8 cellular contexts compared by ENCODE assay signal in the genomic region with DNA sequence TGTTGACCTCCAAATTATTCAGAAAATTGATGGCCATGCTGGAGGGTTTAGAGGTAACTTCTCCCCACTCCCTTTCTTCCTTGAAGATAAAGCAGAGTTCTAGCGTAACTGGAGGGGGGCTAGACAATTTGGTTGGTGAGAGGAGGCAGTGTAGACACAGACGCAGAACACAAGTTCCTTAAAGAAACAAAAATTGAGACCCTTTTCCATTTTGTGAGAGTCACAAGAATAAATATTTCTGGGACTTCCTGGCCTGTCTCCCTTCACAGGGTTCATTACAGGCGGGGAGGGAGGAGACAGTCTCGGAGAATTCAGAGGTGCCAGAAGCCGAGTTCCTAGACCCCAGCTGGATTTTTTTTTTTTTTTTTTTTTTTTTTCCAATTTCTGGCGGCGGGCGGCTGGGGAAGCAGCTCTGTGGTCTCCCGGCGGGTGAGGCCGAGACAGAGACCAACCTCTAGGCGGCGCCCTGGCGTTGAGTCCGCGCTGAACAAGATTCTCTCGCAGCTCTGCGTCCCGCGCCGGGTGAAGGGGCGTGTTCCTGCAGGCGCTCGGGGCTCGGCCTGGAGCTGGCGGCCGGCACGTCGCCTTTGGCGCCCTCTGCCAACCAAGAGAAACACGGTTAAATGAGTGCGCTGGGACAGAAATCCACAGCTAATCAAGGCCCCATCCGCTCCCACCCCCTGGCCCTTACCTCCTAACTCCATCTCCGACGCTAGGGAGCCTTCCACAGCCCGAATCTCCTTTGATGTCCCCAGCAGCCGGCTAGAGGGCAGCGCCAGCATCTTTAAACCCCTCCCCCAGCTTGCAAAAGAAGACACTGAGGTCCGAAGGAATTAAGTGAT. TPM values are rescaled to one million over a fixed set of nuclear protein-coding genes. Genes with fewer than 3 reads are reported as not detected.
A peak's percentile ranks its signal among the peaks of the same experiment; 100 is the strongest.
DNase-seq lines count a peak whose midpoint lies in the region; ATAC-seq and TF ChIP-seq lines count a peak whose summit lies in the region.

No MANE protein-coding gene starts in this region.

- H3K27ac ChIP-seq in mucosa of rectum (ENCODE audit: low read depth in 2 of 2, low read length in 2 of 2) (peak overlapping the region; percentile 89), thoracic aorta (no peak overlapping the region)

- peaks cover 2 to 7% of the 10 kb centered on the region in 2 donors for H3K36me3 ChIP-seq in mucosa of rectum (ENCODE audit: control insufficient read depth in 2 of 2, insufficient read depth in 2 of 2, low read length in 2 of 2)
- no peaks in the 10 kb centered on the region for H3K36me3 ChIP-seq in thoracic aorta

- no peak for ATAC-seq in thoracic aorta (ENCODE audit: insufficient number of reproducible peaks, low FRiP score, low read depth)
- ATAC-seq in HG03196 (IDR thresholded peaks at IDR 0.05; ENCODE audit: unreplicated experiment), result no peak

- H3K4me3 ChIP-seq in mucosa of rectum (ENCODE audit: low read length in 2 of 2), result peak overlapping the region; percentile 63 to 74
- no peak overlapping the region for H3K4me3 ChIP-seq in thoracic aorta

- H3K4me1 ChIP-seq in mucosa of rectum (ENCODE audit: control insufficient read depth in 2 of 2, insufficient read depth in 2 of 2, low read length in 2 of 2) (peaks cover 53 to 77% of the 10 kb centered on the region in 2 donors), thoracic aorta (ENCODE audit: control insufficient read depth in 1 of 2, low read depth in 2 of 2) (no peaks in the 10 kb centered on the region)

- peak; percentile 64 for DNase-seq in activated gamma-delta T cell treated with Interleukin-2 at 50 U/mL for 16 hours
- DNase-seq in activated gamma-delta T cell (lab: John Stamatoyannopoulos, UW), result no peak
- DNase-seq in NCI-H1694 treated with DMSO at 0.1 percent for 48 hours (lab: John Stamatoyannopoulos, UW), result peak; percentile 74
- peak; percentile 67 for DNase-seq in activated CD4-positive, CD25-positive, alpha-beta regulatory T cell treated with anti-CD3 and anti-CD28 coated beads, Interleukin-2, amount 50 U/mL, for 72 hours
- peak; percentile 41 for DNase-seq in effector CD8-positive, alpha-beta T cell (lab: John Stamatoyannopoulos, UW)
- no peak for DNase-seq in thoracic aorta (ENCODE audit: low spot score)

- H3K27me3 ChIP-seq in mucosa of rectum (ENCODE audit: control insufficient read depth in 2 of 2, insufficient read depth in 2 of 2, low read length in 2 of 2) (peaks cover 7 to 37% of the 10 kb centered on the region in 2 donors), thoracic aorta (replicated peaks; ENCODE audit: insufficient read depth) (peaks cover 41% of the 10 kb centered on the region)

- H3K9me3 ChIP-seq in mucosa of rectum (ENCODE audit: control insufficient read depth in 2 of 2, low read length in 2 of 2) (no peaks in the 10 kb centered on the region), thoracic aorta (no peaks in the 10 kb centered on the region)

- peak; percentile 49 for TF ChIP-seq CTCF in thoracic aorta (IDR thresholded peaks at IDR 0.05)

- H3K9ac ChIP-seq in mucosa of rectum (ENCODE audit: low read depth in 1 of 2, low read length in 2 of 2), result peak overlapping the region; percentile 44 to 86

RNA-seq across cellular contexts. Expression of a gene that starts 10.2 kb away (rescaled TPM):
- not detected for total RNA-seq in thoracic aorta

RNA-seq across cellular contexts. Expression of a gene that starts 21.3 kb away (rescaled TPM):
- total RNA-seq in thoracic aorta, result 1 to 10 TPM in 1 of 2 donors, not detected in 1; 1.4 TPM

RNA-seq across cellular contexts. Expression of a gene that starts 25.6 kb away (rescaled TPM):
- total RNA-seq in thoracic aorta, result 1 to 10 TPM in 1 of 2 donors, under 1 TPM in 1; 0.63 to 7.2 TPM

RNA-seq across cellular contexts. Expression of a gene that starts 31.6 kb away (rescaled TPM):
- 1 to 10 TPM; 4.2 to 9.9 TPM for total RNA-seq in thoracic aorta

RNA-seq across cellular contexts. Expression of a gene that starts 42.8 kb away (rescaled TPM):
- 1 to 10 TPM in 1 of 2 donors, under 1 TPM in 1; 0.56 to 3.8 TPM for total RNA-seq in thoracic aorta

Comparison
In these comparisons a context has a peak if more than half of its experiments do, and no peak if none do; other contexts are left out.
1. DNase-seq: peak in activated gamma-delta T cell treated with Interleukin-2 at 50 U/mL for 16 hours (single experiment), NCI-H1694 treated with DMSO at 0.1 percent for 48 hours (single experiment), activated CD4-positive, CD25-positive, alpha-beta regulatory T cell treated with anti-CD3 and anti-CD28 coated beads, Interleukin-2, amount 50 U/mL, for 72 hours (single experiment) and effector CD8-positive, alpha-beta T cell (single experiment); none in activated gamma-delta T cell (single experiment) and thoracic aorta (single experiment).
2. H3K27ac ChIP-seq: peak in mucosa of rectum (2 of 2); none in thoracic aorta (0 of 2).